Comparison of ENCODE assay signal across 1 cellular context in the genomic region with DNA sequence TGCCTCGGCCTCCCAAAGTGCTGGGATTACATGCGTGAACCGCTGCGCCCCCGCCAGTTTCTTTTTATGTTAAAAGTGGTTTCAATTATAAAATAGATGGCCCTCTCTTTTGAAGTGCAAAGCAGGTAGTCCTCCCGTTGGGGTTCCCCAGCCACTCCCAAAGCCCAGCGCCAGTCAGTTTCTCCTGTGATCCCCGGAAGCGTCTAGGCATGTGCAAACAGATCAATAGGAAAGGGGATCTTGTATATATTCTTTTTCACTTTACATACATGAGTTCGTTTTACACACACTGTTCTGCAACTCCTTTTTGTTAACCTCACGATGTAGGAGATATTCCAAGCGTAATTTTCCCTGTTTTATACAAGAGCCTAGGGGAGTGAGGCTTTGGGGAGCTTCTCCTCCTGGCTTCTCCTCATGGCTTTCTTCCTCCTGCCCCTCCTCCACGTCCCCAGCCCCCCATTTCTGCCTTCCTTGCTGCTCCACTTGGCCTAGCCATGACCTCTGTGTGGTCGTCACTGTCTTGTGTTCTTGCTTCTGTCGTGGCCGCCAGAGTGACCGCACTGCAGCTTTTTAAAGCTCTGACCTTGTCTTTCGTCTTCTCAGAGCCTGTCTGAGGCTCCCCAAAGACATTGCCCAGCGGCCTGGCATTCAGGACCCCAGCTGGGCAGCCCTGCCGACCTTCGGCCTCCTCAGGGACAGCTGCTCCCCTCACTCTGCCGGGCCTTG.
TF ChIP-seq lines count a peak whose summit lies in the region.

No MANE protein-coding gene starts in this region.

TF ChIP-seq in K562, 482 proteins besides CTCF, POLR2A, EP300 and RAD21:
- no peak for TF ChIP-seq TARDBP (IDR thresholded peaks at IDR 0.05)
- no peak for TF ChIP-seq RBFOX2 (IDR thresholded peaks at IDR 0.05; ENCODE audit: low read depth, low read length)
- no peak for TF ChIP-seq NEUROD1 (IDR thresholded peaks at IDR 0.05; ENCODE audit: borderline replicate concordance, low read depth, low read length, partially characterized antibody)
